ENCODE assay signal across 8 cellular contexts in the genomic region with DNA sequence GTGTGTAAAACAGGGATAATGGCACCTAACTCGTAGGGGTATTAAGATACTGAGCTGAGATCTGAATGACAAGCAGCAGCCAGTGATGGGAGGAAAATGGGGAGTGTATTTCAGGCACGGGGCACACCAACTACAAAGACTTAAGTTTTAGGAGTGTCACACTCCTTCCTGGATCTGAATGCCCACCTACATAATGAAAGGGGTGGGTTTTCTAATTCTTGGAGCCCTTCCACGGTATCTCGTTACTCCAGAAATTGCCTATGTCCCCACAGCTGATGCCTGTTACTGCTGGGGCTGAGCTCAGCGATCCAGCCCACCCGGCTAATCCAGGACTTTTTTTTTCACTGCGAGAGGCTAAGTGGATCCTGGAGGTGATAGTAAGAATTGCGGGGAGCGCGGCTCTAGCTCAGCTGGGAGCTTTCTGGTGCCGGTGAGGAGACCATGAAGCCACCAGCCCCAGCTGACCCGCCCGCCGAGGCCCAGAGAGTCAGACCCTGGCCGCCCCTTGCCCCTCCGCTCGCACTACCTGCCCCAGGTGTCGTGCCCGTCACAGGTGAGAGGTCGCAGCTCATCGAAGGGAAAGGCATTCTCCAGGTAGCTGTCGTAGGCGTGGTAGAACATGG. TPM values are rescaled to one million over a fixed set of nuclear protein-coding genes. Genes with fewer than 3 reads are reported as not detected.
A peak's percentile ranks its signal among the peaks of the same experiment; 100 is the strongest.
DNase-seq lines count a peak whose midpoint lies in the region; ATAC-seq and TF ChIP-seq lines count a peak whose summit lies in the region.

No MANE protein-coding gene starts in this region.

- intact Hi-C loops in natural killer cell (cut with micrococcal nuclease), result loop anchor here (10.0 kb wide), 1 partner anchor 298 kb away; no protein-coding TSS in a partner anchor

- ATAC-seq in HG03354 (IDR thresholded peaks at IDR 0.05; ENCODE audit: poor library complexity, severe bottlenecking, unreplicated experiment), result peak; percentile 20
- no peak for ATAC-seq in natural killer cell
- ATAC-seq in HG02870 (IDR thresholded peaks at IDR 0.05; ENCODE audit: unreplicated experiment), result no peak

- peaks cover 20% of the 10 kb centered on the region for H3K4me1 Mint-ChIP-seq in T-helper 2 cell treated with Interferon-gamma antibody and Interleukin-4, amounts not matched to agents 5 μg/mL and 100 μg/mL, for 36 hours (ENCODE audit: low read depth)
- H3K4me1 Mint-ChIP-seq in natural killer cell, result peaks cover 24 to 36% of the 10 kb centered on the region in 2 donors

- peak overlapping the region; percentile 80 for H3K27ac Mint-ChIP-seq in T-helper 2 cell treated with Interferon-gamma antibody and Interleukin-4, amounts not matched to agents 5 μg/mL and 100 μg/mL, for 36 hours
- H3K27ac Mint-ChIP-seq in natural killer cell, result peak overlapping the region; percentile 93 to 94

- DNase-seq in NCI-H1417 (lab: John Stamatoyannopoulos, UW) (peak in 2 of 3 experiments; percentile 72 to 73), NCI-H1417 treated with DMSO at 0.1 percent for 48 hours (lab: John Stamatoyannopoulos, UW) (no peak), epithelial cell of proximal tubule (ENCODE audit: low read depth) (no peak), natural killer cell (no peak), UCSD-AML1 (lab: John Stamatoyannopoulos, UW; ENCODE audit: unreplicated experiment) (no peak)
- no peak for DNase-seq in T-helper 2 cell treated with Interferon-gamma antibody and Interleukin-4, amounts not matched to agents 5 μg/mL and 100 μg/mL, for 36 hours (ENCODE audit: low spot score)

- TF ChIP-seq CTCF in epithelial cell of proximal tubule (conservative IDR thresholded peaks at IDR 0.05; ENCODE audit: low read depth, low read length) (no peak), natural killer cell (IDR thresholded peaks at IDR 0.05) (no peak)

- H3K4me3 ChIP-seq in epithelial cell of proximal tubule (ENCODE audit: low read depth, low read length), result peak overlapping the region; percentile 97

- H3K27me3 Mint-ChIP-seq in T-helper 2 cell treated with Interferon-gamma antibody and Interleukin-4, amounts not matched to agents 5 μg/mL and 100 μg/mL, for 36 hours (ENCODE audit: low read depth), result peaks cover 3% of the 10 kb centered on the region
- H3K27me3 Mint-ChIP-seq in natural killer cell (ENCODE audit: low read depth in 2 of 2), result no peaks in the 10 kb centered on the region

- H3K36me3 Mint-ChIP-seq in T-helper 2 cell treated with Interferon-gamma antibody and Interleukin-4, amounts not matched to agents 5 μg/mL and 100 μg/mL, for 36 hours (ENCODE audit: low read depth), result peaks cover 15% of the 10 kb centered on the region
- H3K36me3 Mint-ChIP-seq in natural killer cell, result peaks cover 2% of the 10 kb centered on the region

- peak overlapping the region; percentile 85 for H3K4me3 Mint-ChIP-seq in T-helper 2 cell treated with Interferon-gamma antibody and Interleukin-4, amounts not matched to agents 5 μg/mL and 100 μg/mL, for 36 hours
- H3K4me3 Mint-ChIP-seq in natural killer cell, result peak overlapping the region; percentile 93

- no peaks in the 10 kb centered on the region for H3K9me3 Mint-ChIP-seq in T-helper 2 cell treated with Interferon-gamma antibody and Interleukin-4, amounts not matched to agents 5 μg/mL and 100 μg/mL, for 36 hours
- H3K9me3 Mint-ChIP-seq in natural killer cell, result no peaks in the 10 kb centered on the region

RNA-seq across cellular contexts. Expression of a gene that starts 0.7 kb away (rescaled TPM):
- total RNA-seq in epithelial cell of proximal tubule (20.4 and 35.2 TPM in 2 replicates), natural killer cell (10 to 100 TPM; 20.0 to 27.4 (median 25.3) TPM)

RNA-seq across cellular contexts. Expression of a gene that starts 25.5 kb away (rescaled TPM):
- total RNA-seq in epithelial cell of proximal tubule (39.3 and 56.6 TPM in 2 replicates), natural killer cell (1 to 10 TPM; 6.4 to 9.3 (median 6.4) TPM)

RNA-seq across cellular contexts. Expression of a gene that starts 53.8 kb away (rescaled TPM):
- total RNA-seq in epithelial cell of proximal tubule (58.6 and 82.2 TPM in 2 replicates), natural killer cell (10 to 100 TPM; 72.3 to 79.0 (median 74.4) TPM)

Comparison
In these comparisons a context has a peak if more than half of its experiments do, and no peak if none do; other contexts are left out.
1. DNase-seq: peak in NCI-H1417 (2 of 3); none in NCI-H1417 treated with DMSO at 0.1 percent for 48 hours (single experiment), T-helper 2 cell treated with Interferon-gamma antibody and Interleukin-4, amounts not matched to agents 5 μg/mL and 100 μg/mL, for 36 hours (single experiment), epithelial cell of proximal tubule (single experiment), natural killer cell (single experiment) and UCSD-AML1 (single experiment).